In genomic region chr4:175891863-175892262, GRCh38 we compare ENCODE assay signal across 10 cellular contexts.
DNase-seq lines count a peak whose midpoint lies in the region; TF ChIP-seq lines count a peak whose summit lies in the region.
"Had no signal": no experiment of that assay in that cellular context is flagged by ENCODE, and none has a peak within 500 bp of the region (broad histone marks: within the 10 kb centered on the region; RNA-seq: fewer than 3 reads in every experiment).

No MANE protein-coding gene starts in this region.

- H3K4me3 ChIP-seq in testis, result no peak overlapping the region

- peak; percentile 0 for DNase-seq in NCI-H2196 (lab: John Stamatoyannopoulos, UW; ENCODE audit: unreplicated experiment)
- no peak for DNase-seq in NCI-H2196 treated with DMSO at 0.1 percent for 48 hours (lab: John Stamatoyannopoulos, UW; ENCODE audit: unreplicated experiment)
- DNase-seq in MV-4-11 (lab: John Stamatoyannopoulos, UW), result peak; percentile 0
- peak; percentile 28 to 42 for DNase-seq in cerebellar nuclear complex (lab: John Stamatoyannopoulos, UW)
- peak; percentile 35 for DNase-seq in pons (ENCODE audit: low spot score)
- no peak for DNase-seq in midbrain (lab: John Stamatoyannopoulos, UW)
- no peak for DNase-seq in testis
- no peak for DNase-seq in NCI-H146 treated with DMSO at 0.1 percent for 48 hours (lab: John Stamatoyannopoulos, UW; ENCODE audit: unreplicated experiment)
- DNase-seq: activated B cell treated with CpG ODN at 0.5 μM for 24 hours, naive B cell had no signal

- no peak for TF ChIP-seq POLR2A in testis (IDR thresholded peaks at IDR 0.05)

- H3K4me1 ChIP-seq in testis, result no peaks in the 10 kb centered on the region

- WGBS in testis, 2 donors, result 21 to 26% methylated on average over 2 of the region's 2 CpGs

- no peaks in the 10 kb centered on the region for H3K9me3 ChIP-seq in testis

- H3K27me3 ChIP-seq in testis, result no peaks in the 10 kb centered on the region

- H3K36me3 ChIP-seq in testis (ENCODE audit: low read depth, missing control alignments), result no peaks in the 10 kb centered on the region

- no peak for TF ChIP-seq CTCF in testis (IDR thresholded peaks at IDR 0.05)

- no peak overlapping the region for H3K27ac ChIP-seq in testis

- intact Hi-C loops in testis (cut with DNase I; ENCODE audit: low total_unique reads), result no loop called here

Comparison
In these comparisons a context has a peak if more than half of its experiments do, and no peak if none do; other contexts are left out.
1. DNase-seq: peak in NCI-H2196 (single experiment), MV-4-11 (single experiment), cerebellar nuclear complex (2 of 2) and pons (single experiment); none in NCI-H2196 treated with DMSO at 0.1 percent for 48 hours (single experiment), midbrain (single experiment), testis (single experiment) and NCI-H146 treated with DMSO at 0.1 percent for 48 hours (single experiment).